Comparison of ENCODE assay signal across 12 cellular contexts in genomic region chr19:7926727-7927604, GRCh38. TPM values are rescaled to one million over a fixed set of nuclear protein-coding genes. Genes with fewer than 3 reads are reported as not detected.
A peak's percentile ranks its signal among the peaks of the same experiment; 100 is the strongest.
DNase-seq lines count a peak whose midpoint lies in the region; FAIRE-seq and TF ChIP-seq lines count a peak whose summit lies in the region.
"Had no signal": no experiment of that assay in that cellular context is flagged by ENCODE, and none has a peak within 500 bp of the region (broad histone marks: within the 10 kb centered on the region; RNA-seq: fewer than 3 reads in every experiment).

No MANE protein-coding gene starts in this region.

- H3K4me3 ChIP-seq in PC-9 (no peak overlapping the region), esophagus muscularis mucosa (peak overlapping the region; percentile 68 to 81 (median 71)), prostate gland (no peak overlapping the region)
- H3K4me3 ChIP-seq: GM12878 had no signal

- DNase-seq in ELF-1 (ENCODE audit: low read depth, low spot score) (peak; percentile 22), PC-9 (no peak), esophagus muscularis mucosa (ENCODE audit: extremely low spot score) (no peak), prostate gland (ENCODE audit: low spot score) (no peak), hippocampal formation (lab: John Stamatoyannopoulos, UW) (no peak), NCI-H187 treated with DMSO at 0.1 percent for 48 hours (lab: John Stamatoyannopoulos, UW) (no peak), activated gamma-delta T cell treated with Interleukin-2 at 50 U/mL for 16 hours (no peak), GM12892 (ENCODE audit: insufficient read length) (no peak)

- H3K4me1 ChIP-seq in PC-9 (replicated peaks; ENCODE audit: insufficient read depth) (peaks cover 28% of the 10 kb centered on the region), esophagus muscularis mucosa (peaks cover 52 to 100% (median 96%) of the 10 kb centered on the region in 4 donors), prostate gland (replicated peaks) (peaks cover 17% of the 10 kb centered on the region)

- TF ChIP-seq EP300 in esophagus muscularis mucosa (IDR thresholded peaks at IDR 0.05): no peak

- H3K27me3 ChIP-seq in PC-9 (ENCODE audit: insufficient read depth, low read depth) (no peaks in the 10 kb centered on the region), esophagus muscularis mucosa (no peaks in the 10 kb centered on the region), prostate gland (replicated peaks; ENCODE audit: insufficient read depth) (no peaks in the 10 kb centered on the region)
- H3K27me3 ChIP-seq: thyroid gland had no signal

- CTCF ChIA-PET in PC-9 (lab: Charles Lee): interaction anchor here (0.6 kb wide), 1 partner anchor 177 kb away, joined by 4 read pairs; no protein-coding TSS in a partner anchor

- no peaks in the 10 kb centered on the region for H3K9me2 ChIP-seq in PC-9 (ENCODE audit: insufficient read depth)

- TF ChIP-seq POLR2A in esophagus muscularis mucosa (IDR thresholded peaks at IDR 0.05; ENCODE audit: low read depth): no peak
- no peak for TF ChIP-seq POLR2A in prostate gland (IDR thresholded peaks at IDR 0.05)
- TF ChIP-seq POLR2A in GM12892 (IDR thresholded peaks at IDR 0.05; ENCODE audit: low read depth, low read length): no peak

- H3K36me3 ChIP-seq in PC-9 (ENCODE audit: low read depth): no peaks in the 10 kb centered on the region
- peaks cover 15 to 38% (median 30%) of the 10 kb centered on the region in 4 donors for H3K36me3 ChIP-seq in esophagus muscularis mucosa
- peaks cover 11 to 18% of the 10 kb centered on the region in 2 donors for H3K36me3 ChIP-seq in prostate gland

- no peak overlapping the region for H3K27ac ChIP-seq in PC-9
- H3K27ac ChIP-seq in esophagus muscularis mucosa (replicated peaks in 1 of 4): peak overlapping the region; percentile 91 to 96 (median 94)
- H3K27ac ChIP-seq in prostate gland: peak overlapping the region; percentile 90 to 92
- H3K27ac ChIP-seq: SK-N-MC had no signal

- 46% methylated on average over 10 of the region's 32 CpGs for WGBS in esophagus muscularis mucosa
- WGBS in prostate gland: 78% methylated on average over 32 of the region's 32 CpGs

- intact Hi-C loops in PC-9 (cut with micrococcal nuclease; ENCODE audit: unreplicated experiment): loop anchor here (5.0 to 10.0 kb wide), 2 partner anchors 252 to 325 kb away; partner anchors contain the start of gene MCEMP1
- intact Hi-C loops in esophagus muscularis mucosa (cut with DNase I): no loop called here
- intact Hi-C loops in prostate gland (cut with DNase I): loop anchor here (5.0 kb wide), 1 partner anchor 395 kb away; no protein-coding TSS in a partner anchor

- H3K9me3 ChIP-seq in PC-9 (ENCODE audit: insufficient read depth, low read depth) (no peaks in the 10 kb centered on the region), esophagus muscularis mucosa (no peaks in the 10 kb centered on the region), prostate gland (no peaks in the 10 kb centered on the region)
- H3K9me3 ChIP-seq: thyroid gland had no signal

- 0 out of 2 replicates have a peak overlapping the region, but pooled peaks have one; percentile 82 for H3K4me2 ChIP-seq in PC-9

- TF ChIP-seq CTCF in PC-9 (conservative IDR thresholded peaks at IDR 0.05) (no peak), esophagus muscularis mucosa (IDR thresholded peaks at IDR 0.05) (no peak), prostate gland (IDR thresholded peaks at IDR 0.05) (no peak)

- POLR2A ChIA-PET in PC-9 (lab: Charles Lee; ENCODE audit: unreplicated experiment): interaction anchor here (0.6 kb wide), 1 partner anchor 319 kb away, joined by 10 read pairs; no protein-coding TSS in a partner anchor

- H4K20me1 ChIP-seq in PC-9 (ENCODE audit: insufficient read depth): peaks cover 8% of the 10 kb centered on the region; the same call in 1 of the 2 replicates

- no peak overlapping the region for H2AFZ ChIP-seq in PC-9

- H3F3A ChIP-seq in PC-9 (ENCODE audit: insufficient read depth, low read depth): peaks cover 55% of the 10 kb centered on the region

- 0 out of 2 replicates have a peak, but pooled peaks cover 5% of the 10 kb centered on the region for H3K79me2 ChIP-seq in PC-9 (ENCODE audit: low read depth)

- no TSS peak for BruUV-seq in PC-9 (replicated peaks; lab: Mats Ljungman, UMichigan)

- FAIRE-seq in GM12892 (lab: Jason Lieb, UNC): no peak
- FAIRE-seq: frontal cortex, GM12878 had no signal

RNA-seq across cellular contexts. Expression of gene CTXN1, which starts 1.0 kb away (rescaled TPM):
- 54.5 and 71.2 TPM in 2 replicates for total RNA-seq in PC-9 (2021)
- 10 to 100 TPM; 28.7 to 59.4 (median 49.2) TPM for total RNA-seq in esophagus muscularis mucosa
- 10 to 100 TPM in 1 of 2 donors, 1 to 10 TPM in 1; 5.0 to 37.1 TPM for total RNA-seq in prostate gland
- not detected for polyA plus RNA-seq in GM12892 (2012; ENCODE audit: missing spikeins)

RNA-seq across cellular contexts. Expression of gene SNAPC2, which starts 6.8 kb away (rescaled TPM):
- total RNA-seq in PC-9 (2021): 37.5 and 42.1 TPM in 2 replicates
- 10 to 100 TPM; 32.4 to 47.2 (median 35.0) TPM for total RNA-seq in esophagus muscularis mucosa
- 10 to 100 TPM; 37.4 to 95.0 TPM for total RNA-seq in prostate gland
- 5.7 TPM for polyA plus RNA-seq in GM12892 (2012; ENCODE audit: missing spikeins)

RNA-seq across cellular contexts. Expression of gene TGFBR3L, which starts 12.3 kb away (rescaled TPM):
- total RNA-seq in PC-9 (2021) (2.0 and 2.3 TPM in 2 replicates), esophagus muscularis mucosa (1 to 10 TPM; 2.2 to 8.3 (median 6.1) TPM), prostate gland (1 to 10 TPM in 1 of 2 donors, not detected in 1; 3.2 TPM)
- not detected for polyA plus RNA-seq in GM12892 (2012; ENCODE audit: missing spikeins)
- total RNA-seq: frontal cortex, thyroid gland had no signal

RNA-seq across cellular contexts. Expression of gene TIMM44, which starts 16.5 kb away (rescaled TPM):
- 72.8 and 74.6 TPM in 2 replicates for total RNA-seq in PC-9 (2021)
- 100 to 1,000 TPM in 1 of 4 donors, 10 to 100 TPM in 3; 61.6 to 111 (median 98.5) TPM for total RNA-seq in esophagus muscularis mucosa
- total RNA-seq in prostate gland: 10 to 100 TPM; 47.3 to 83.4 TPM
- 37.6 TPM for polyA plus RNA-seq in GM12892 (2012; ENCODE audit: missing spikeins)

RNA-seq across cellular contexts. Expression of gene MAP2K7, which starts 23.3 kb away (rescaled TPM):
- 52.4 and 54.0 TPM in 2 replicates for total RNA-seq in PC-9 (2021)
- 10 to 100 TPM; 17.2 to 31.9 (median 24.5) TPM for total RNA-seq in esophagus muscularis mucosa
- 10 to 100 TPM; 21.6 to 45.2 TPM for total RNA-seq in prostate gland
- polyA plus RNA-seq in GM12892 (2012; ENCODE audit: missing spikeins): 10.2 TPM

Comparison
In these comparisons a context has a peak if more than half of its experiments do, and no peak if none do; other contexts are left out.
1. H3K4me3 ChIP-seq: peak in esophagus muscularis mucosa (4 of 4); none in PC-9 (single experiment) and prostate gland (0 of 2).